In genomic region chr10:132070724-132071123, GRCh38 we compare ENCODE assay signal across 8 cellular contexts. TPM values are rescaled to one million over a fixed set of nuclear protein-coding genes. Genes with fewer than 3 reads are reported as not detected.
"Had no signal": no experiment of that assay in that cellular context is flagged by ENCODE, and none has a peak within 500 bp of the region (broad histone marks: within the 10 kb centered on the region; RNA-seq: fewer than 3 reads in every experiment).

No MANE protein-coding gene starts in this region.

- H2AFZ ChIP-seq: GM23248 had no signal

- H3K9ac ChIP-seq: GM23248 had no signal

- H3K36me3 Mint-ChIP-seq: IgD-negative memory B cell had no signal

- H3K27ac ChIP-seq: GM23248 had no signal

- H3K4me3 ChIP-seq: GM23248 had no signal

- H3K4me3 Mint-ChIP-seq: H9 had no signal

- H3K27ac Mint-ChIP-seq: H9, IgD-negative memory B cell had no signal

- FAIRE-seq: HTR-8/SVneo had no signal

- DNase-seq: GM23248, GOT3, H9, HCEC 1CT, KG1 had no signal

RNA-seq across cellular contexts. Expression of gene JAKMIP3, which starts 5.0 kb away (rescaled TPM):
- total RNA-seq: GM23248, HT-29 had no signal
- polyA plus RNA-seq: IgD-negative memory B cell had no signal
